Comparison of ENCODE assay signal across 20 cellular contexts in genomic region chr5:67241326-67241725, GRCh38. TPM values are rescaled to one million over a fixed set of nuclear protein-coding genes. Genes with fewer than 3 reads are reported as not detected.
DNase-seq lines count a peak whose midpoint lies in the region; ATAC-seq, FAIRE-seq and TF ChIP-seq lines count a peak whose summit lies in the region.
"Had no signal": no experiment of that assay in that cellular context is flagged by ENCODE, and none has a peak within 500 bp of the region (broad histone marks: within the 10 kb centered on the region; RNA-seq: fewer than 3 reads in every experiment).

No MANE protein-coding gene starts in this region.

- H3K27ac Mint-ChIP-seq in astrocyte (ENCODE audit: unreplicated experiment) (no peak overlapping the region), neural crest cell (ENCODE audit: unreplicated experiment) (peak overlapping the region; percentile 54)
- H3K27ac Mint-ChIP-seq: H9 had no signal

- H3K27ac ChIP-seq in A673 (ENCODE audit: low read depth, low read length, poor library complexity, severe bottlenecking) (peak overlapping the region; percentile 0), astrocyte (ENCODE audit: low read depth, low read length) (no peak overlapping the region), transverse colon (peak overlapping the region in 3 of 4 donors; percentile 17 to 78 (median 35)), heart left ventricle (peak overlapping the region in 1 of 12 donors; percentile 58)
- H3K27ac ChIP-seq: HL-60 had no signal

- peak; percentile 20 for FAIRE-seq in astrocyte (lab: Jason Lieb, UNC)
- FAIRE-seq: GM12878, H1 had no signal

- POLR2A ChIA-PET in A673 (lab: Charles Lee; ENCODE audit: low non-redundant PET): no interaction called here

- H3K36me3 Mint-ChIP-seq in astrocyte (ENCODE audit: low read depth, unreplicated experiment) (no peaks in the 10 kb centered on the region), neural crest cell (ENCODE audit: low read depth) (no peaks in the 10 kb centered on the region)
- H3K36me3 Mint-ChIP-seq: CD4-positive, CD25-positive, alpha-beta regulatory T cell had no signal

- no peaks in the 10 kb centered on the region for H4K20me1 ChIP-seq in astrocyte (ENCODE audit: insufficient read depth, low read length)

- no peak overlapping the region for H3K4me2 ChIP-seq in astrocyte (ENCODE audit: low read length)

- intact Hi-C loops in A673 (cut with micrococcal nuclease; ENCODE audit: unreplicated experiment) (no loop called here), transverse colon (cut with DNase I; ENCODE audit: low total_unique reads) (loop anchor here (10.0 kb wide), 2 partner anchors 453 to 1013 kb away; no protein-coding TSS in a partner anchor), heart left ventricle (cut with DNase I) (loop anchor here in 7 of 10 donors (5.0 to 10.0 kb wide), 7 partner anchors 253 to 1723 kb away; no protein-coding TSS in a partner anchor)

- H3K9me3 Mint-ChIP-seq in astrocyte (ENCODE audit: unreplicated experiment): no peaks in the 10 kb centered on the region
- no peaks in the 10 kb centered on the region for H3K9me3 Mint-ChIP-seq in neural crest cell
- H3K9me3 Mint-ChIP-seq: CD4-positive, CD25-positive, alpha-beta regulatory T cell; CD8-positive, alpha-beta memory T cell; H9 had no signal

- in situ Hi-C loops in transverse colon (cut with MboI; ENCODE audit: low pct_ligation_motif_present in 1 of 4, low pct_unique_long_range_greater_than_20kb in 1 of 4, low sequenced_read_pairs in 3 of 4): loop anchor here in 3 of 4 donors (10.0 to 25.0 kb wide), 4 partner anchors 1013 to 1721 kb away; no protein-coding TSS in a partner anchor

- H3K9ac ChIP-seq in astrocyte (ENCODE audit: low read length): no peak overlapping the region

- no peak for TF ChIP-seq EP300 in transverse colon (IDR thresholded peaks at IDR 0.05; ENCODE audit: low read depth)

- TF ChIP-seq POLR2A in transverse colon (IDR thresholded peaks at IDR 0.05): no peak
- no peak for TF ChIP-seq POLR2A in heart left ventricle (IDR thresholded peaks at IDR 0.05)

- H3K4me3 Mint-ChIP-seq in astrocyte (ENCODE audit: unreplicated experiment) (no peak overlapping the region), neural crest cell (no peak overlapping the region)
- H3K4me3 Mint-ChIP-seq: CD4-positive, CD25-positive, alpha-beta regulatory T cell; CD8-positive, alpha-beta memory T cell; H9 had no signal

- H3K4me1 Mint-ChIP-seq in astrocyte (ENCODE audit: low read depth, unreplicated experiment) (peaks cover 14% of the 10 kb centered on the region), neural crest cell (peaks cover 5% of the 10 kb centered on the region)

- DNase-seq in A673 (ENCODE audit: low spot score) (no peak), astrocyte (ENCODE audit: low read depth) (no peak), neural crest cell (ENCODE audit: low read depth, low spot score) (no peak), transverse colon (no peak), heart left ventricle (no peak), 8988T (no peak)
- DNase-seq: ACHN; C1 segment of cervical spinal cord; CD4-positive, CD25-positive, alpha-beta regulatory T cell; CD8-positive, alpha-beta memory T cell; COR-L47; DMS53; DND-41; H9 had no signal

- H3K27me3 ChIP-seq in A673 (replicated peaks; ENCODE audit: insufficient read depth, low read depth, low read length, poor library complexity) (no peaks in the 10 kb centered on the region), astrocyte (ENCODE audit: insufficient read depth, low read length) (no peaks in the 10 kb centered on the region), transverse colon (no peaks in the 10 kb centered on the region), heart left ventricle (no peaks in the 10 kb centered on the region)
- H3K27me3 ChIP-seq: BE2C had no signal

- H3K36me3 ChIP-seq in A673 (ENCODE audit: insufficient read depth, low read length, poor library complexity, severe bottlenecking) (no peaks in the 10 kb centered on the region), astrocyte (ENCODE audit: insufficient read depth, low read length) (no peaks in the 10 kb centered on the region), transverse colon (no peaks in the 10 kb centered on the region), heart left ventricle (no peaks in the 10 kb centered on the region)
- H3K36me3 ChIP-seq: BE2C had no signal

- ATAC-seq in heart left ventricle (no peak), HG03521 (IDR thresholded peaks at IDR 0.05; ENCODE audit: unreplicated experiment) (no peak)
- ATAC-seq: GM12878 had no signal

- H3K9me3 ChIP-seq in A673 (ENCODE audit: low read depth, low read length, poor library complexity, severe bottlenecking) (no peaks in the 10 kb centered on the region), astrocyte (ENCODE audit: insufficient read depth, low read depth, low read length) (no peaks in the 10 kb centered on the region), transverse colon (no peaks in the 10 kb centered on the region), heart left ventricle (no peaks in the 10 kb centered on the region)
- H3K9me3 ChIP-seq: BE2C had no signal

- H3K79me2 ChIP-seq in astrocyte (ENCODE audit: insufficient read depth, low read length): no peaks in the 10 kb centered on the region

- BruUV-seq in A673 (replicated peaks; lab: Mats Ljungman, UMichigan): no TSS peak

- H3K27me3 Mint-ChIP-seq in astrocyte (ENCODE audit: low read depth, unreplicated experiment) (no peaks in the 10 kb centered on the region), neural crest cell (ENCODE audit: low read depth) (no peaks in the 10 kb centered on the region)
- H3K27me3 Mint-ChIP-seq: CD4-positive, CD25-positive, alpha-beta regulatory T cell had no signal

- TF ChIP-seq CTCF in A673 (conservative IDR thresholded peaks at IDR 0.05; ENCODE audit: low read depth, low read length) (no peak), astrocyte (IDR thresholded peaks at IDR 0.05; ENCODE audit: insufficient read depth, low read depth, low read length) (no peak), neural crest cell (conservative IDR thresholded peaks at IDR 0.05) (no peak), transverse colon (IDR thresholded peaks at IDR 0.05) (no peak), heart left ventricle (IDR thresholded peaks at IDR 0.05) (no peak)

- CTCF ChIA-PET in A673 (lab: Charles Lee): no interaction called here

- H3K4me3 ChIP-seq in A673 (ENCODE audit: low read depth, low read length, poor library complexity, severe bottlenecking): no peak overlapping the region
- H3K4me3 ChIP-seq in astrocyte (ENCODE audit: insufficient read depth, low read depth, low read length): no peak overlapping the region
- H3K4me3 ChIP-seq in transverse colon: no peak overlapping the region
- no peak overlapping the region for H3K4me3 ChIP-seq in heart left ventricle
- H3K4me3 ChIP-seq: GM12878 had no signal

- H2AFZ ChIP-seq in astrocyte (ENCODE audit: low read depth, low read length): no peak overlapping the region

- peaks cover 58% of the 10 kb centered on the region for H3K4me1 ChIP-seq in A673 (ENCODE audit: insufficient read depth, low read length, poor library complexity, severe bottlenecking)
- H3K4me1 ChIP-seq in astrocyte (ENCODE audit: insufficient read depth, low read length): no peaks in the 10 kb centered on the region
- peaks cover 0 to 9% (median 4%) of the 10 kb centered on the region in 4 donors for H3K4me1 ChIP-seq in transverse colon
- peaks cover 0 to 20% (median 4%) of the 10 kb centered on the region in 12 donors for H3K4me1 ChIP-seq in heart left ventricle

RNA-seq across cellular contexts. Expression of gene CD180, which starts 44.7 kb away (rescaled TPM):
- total RNA-seq in A673 (2021) (0.24 TPM in 1 of 2 replicates, not detected in the other), astrocyte (not detected in 2 replicates), neural crest cell (not detected in 2 replicates), transverse colon (1 to 10 TPM in 2 of 4 donors, under 1 TPM in 1, not detected in 1; 0.82 to 5.2 (median 2.6) TPM), heart left ventricle (1 to 10 TPM in 2 of 9 donors, under 1 TPM in 7; 0.18 to 7.7 (median 0.36) TPM)
- polyA plus RNA-seq in heart left ventricle: under 1 TPM; 0.08 to 0.18 TPM
- total RNA-seq: CD4-positive, CD25-positive, alpha-beta regulatory T cell; G401; H1; H9 had no signal
- polyA plus RNA-seq: CD8-positive, alpha-beta memory T cell; H1 had no signal
